In the genomic region with DNA sequence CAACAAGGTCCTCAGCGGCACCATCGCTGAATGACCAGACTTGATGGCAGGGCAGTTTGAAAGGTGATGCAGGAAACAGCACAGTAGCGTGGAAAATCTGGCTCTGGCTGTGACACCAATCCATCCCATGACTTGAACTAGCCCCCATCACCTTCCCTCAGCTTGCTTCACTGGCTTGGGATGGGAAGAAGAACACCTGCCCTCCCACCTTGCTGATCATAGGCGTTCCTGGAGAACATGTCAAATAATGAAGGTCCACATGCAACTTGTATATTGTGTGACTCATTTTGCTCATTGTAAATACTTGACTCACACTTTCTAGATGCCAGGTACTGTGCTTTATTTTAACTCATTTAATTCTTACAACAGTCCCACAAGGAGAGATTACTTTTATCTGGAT, we compare ENCODE assay signal across 25 cellular contexts.
DNase-seq lines count a peak whose midpoint lies in the region; ATAC-seq, FAIRE-seq and TF ChIP-seq lines count a peak whose summit lies in the region.
"Had no signal": no experiment of that assay in that cellular context is flagged by ENCODE, and none has a peak within 500 bp of the region (broad histone marks: within the 10 kb centered on the region; RNA-seq: fewer than 3 reads in every experiment).

No MANE protein-coding gene starts in this region.

- intact Hi-C loops in PC-3 (cut with micrococcal nuclease) (loop anchor here (5.0 to 10.0 kb wide), 3 partner anchors 53 to 850 kb away; no protein-coding TSS in a partner anchor), mucosa of descending colon (cut with DNase I, micrococcal nuclease) (loop anchor here in 1 of 2 donors (10.0 kb wide), 1 partner anchor 700 kb away; no protein-coding TSS in a partner anchor)

- H3K4me2 ChIP-seq in PC-3 (ENCODE audit: low read length) (peak overlapping the region; percentile 18), H1 (ENCODE audit: insufficient read depth in 1 of 2, low read depth in 2 of 2, low read length in 2 of 2) (no peak overlapping the region)

- H3K9ac ChIP-seq in PC-3 (ENCODE audit: low read length), result no peak overlapping the region
- H3K9ac ChIP-seq in H1 (replicated peaks in 1 of 4; ENCODE audit: extremely low read depth in 1 of 4, low read depth in 3 of 4, low read length in 3 of 4), result no peak overlapping the region

- H3K27ac ChIP-seq in PC-3 (ENCODE audit: low read length) (no peak overlapping the region), H1 (ENCODE audit: low read depth, low read length) (no peak overlapping the region)
- H3K27ac ChIP-seq: C4-2B, Peyer's patch, SJSA1 had no signal

- H4K20me1 ChIP-seq in PC-3 (ENCODE audit: low read length) (no peaks in the 10 kb centered on the region), H1 (replicated peaks in 1 of 2; ENCODE audit: control insufficient read depth in 1 of 2, insufficient read depth in 2 of 2, low read length in 2 of 2) (no peaks in the 10 kb centered on the region)

- H4K8ac ChIP-seq in H1 (ENCODE audit: extremely low read depth, insufficient read depth, low read length), result no peak overlapping the region; the same call in 1 of the 2 replicates

- no peaks in the 10 kb centered on the region for H3K9me3 ChIP-seq in PC-3 (ENCODE audit: low read length)
- peaks cover 0 to 7% of the 10 kb centered on the region in 2 experiments; a peak in 1 of 4 replicates for H3K9me3 ChIP-seq in H1 (ENCODE audit: insufficient read depth in 2 of 2, low read depth in 1 of 2, low read length in 1 of 2)
- no peaks in the 10 kb centered on the region for H3K9me3 ChIP-seq in mucosa of descending colon
- H3K9me3 ChIP-seq: Peyer's patch had no signal

- H3K4me3 ChIP-seq in PC-3 (ENCODE audit: low read length), result no peak overlapping the region
- H3K4me3 ChIP-seq in H1 (ENCODE audit: extremely low read depth in 1 of 4, insufficient read depth in 2 of 4, low read depth in 3 of 4, low read length in 4 of 4), result no peak overlapping the region
- H3K4me3 ChIP-seq in mucosa of descending colon, result no peak overlapping the region
- H3K4me3 ChIP-seq in H7 (ENCODE audit: insufficient read depth, low read depth, low read length), result no peak overlapping the region
- H3K4me3 ChIP-seq: Peyer's patch, SJSA1 had no signal

- H3K79me2 ChIP-seq in PC-3 (ENCODE audit: low read length) (no peaks in the 10 kb centered on the region), H1 (ENCODE audit: control insufficient read depth in 1 of 2, insufficient read depth in 2 of 2, low read length in 2 of 2) (no peaks in the 10 kb centered on the region)

- no peak overlapping the region for H2BK15ac ChIP-seq in H1 (ENCODE audit: low read length)

- H2BK20ac ChIP-seq in H1 (ENCODE audit: low read length), result 0 out of 2 replicates have a peak overlapping the region, but pooled peaks have one; percentile 35

- 0 out of 2 replicates have a peak, but pooled peaks cover 7% of the 10 kb centered on the region for H3K9me2 ChIP-seq in PC-3 (replicated peaks; ENCODE audit: low read length)

- H4K5ac ChIP-seq in H1 (ENCODE audit: insufficient read length, low read depth, low read length), result no peak overlapping the region

- ATAC-seq in PC-3 (peak; percentile 52), mucosa of descending colon (peak; percentile 25), HG02623 (IDR thresholded peaks at IDR 0.05; ENCODE audit: unreplicated experiment) (no peak)
- ATAC-seq: Right ventricle myocardium inferior had no signal

- H3F3A ChIP-seq in PC-3 (ENCODE audit: low read length, unreplicated experiment), result no peaks in the 10 kb centered on the region

- no peak overlapping the region for H2BK12ac ChIP-seq in H1 (ENCODE audit: low read depth, low read length)

- no peak overlapping the region for H2BK5ac ChIP-seq in H1 (ENCODE audit: low read depth, low read length)

- H3K4ac ChIP-seq in H1 (replicated peaks; ENCODE audit: insufficient read length, low read depth, low read length), result no peak overlapping the region

- no peak overlapping the region for H4K91ac ChIP-seq in H1 (replicated peaks; ENCODE audit: insufficient read length, low read length)

- H3K14ac ChIP-seq in H1 (ENCODE audit: insufficient read length), result no peak overlapping the region

- CTCF ChIA-PET in PC-3 (lab: Charles Lee), result no interaction called here
- CTCF ChIA-PET in H1 (lab: Charles Lee; ENCODE audit: partially characterized antibody), result interaction anchor here (0.9 to 1.8 kb wide), 3 partner anchors 13 to 64 kb away, joined by 3 to 5 read pairs (median 3); no protein-coding TSS in a partner anchor

- H2AFZ ChIP-seq in PC-3 (ENCODE audit: low read length), result no peak overlapping the region
- H2AFZ ChIP-seq in H1 (ENCODE audit: low read length), result no peak overlapping the region

- no peaks in the 10 kb centered on the region for H3K23me2 ChIP-seq in H1 (ENCODE audit: low read depth, low read length)

- no peak for FAIRE-seq in H1 (lab: Jason Lieb, UNC)
- FAIRE-seq: HTR-8/SVneo had no signal

- no peak overlapping the region for H3K23ac ChIP-seq in H1 (ENCODE audit: insufficient read length)

- no peak overlapping the region for H3K18ac ChIP-seq in H1 (ENCODE audit: extremely low read depth, low read length)

- no peak for TF ChIP-seq RAD21 in H1 (IDR thresholded peaks at IDR 0.05 in 1 of 2, conservative IDR thresholded peaks at IDR 0.05 in 1 of 2; ENCODE audit: low read depth in 2 of 2, low read length in 2 of 2)

- 91% methylated on average over 4 of the region's 4 CpGs; no CpG with 5 or more reads in 1 of the 2 experiments for WGBS in H1 (ENCODE audit: extremely low coverage in 1 of 2, insufficient coverage in 1 of 2, insufficient read length in 1 of 2, insufficient replicate concordance in 2 of 2, low coverage in 1 of 2, low lambda C conversion rate in 2 of 2, missing lambda C conversion rate in 1 of 2), 2 experiments

- H2AK5ac ChIP-seq in H1 (ENCODE audit: low read depth, low read length), result peak overlapping the region; percentile 77; the same call in 1 of the 2 replicates

- peaks cover 38% of the 10 kb centered on the region for H3K4me1 ChIP-seq in PC-3 (ENCODE audit: insufficient read depth, low read length)
- H3K4me1 ChIP-seq in H1 (replicated peaks in 1 of 4; ENCODE audit: control insufficient read depth in 3 of 4, insufficient read depth in 4 of 4, low read length in 3 of 4), result peaks cover 0 to 3% (median 0%) of the 10 kb centered on the region in 4 experiments; a peak in 2 of 7 replicates
- no peaks in the 10 kb centered on the region for H3K4me1 ChIP-seq in mucosa of descending colon (ENCODE audit: low read depth)
- H3K4me1 ChIP-seq: Peyer's patch, SJSA1 had no signal

- no peak for TF ChIP-seq POLR2A in H1 (IDR thresholded peaks at IDR 0.05; ENCODE audit: control extremely low read depth in 1 of 2, low read depth in 2 of 2, low read length in 2 of 2)

- TF ChIP-seq CTCF in PC-3 (conservative IDR thresholded peaks at IDR 0.05; ENCODE audit: low read depth, low read length) (no peak), H1 (IDR thresholded peaks at IDR 0.05; ENCODE audit: control extremely low read depth in 1 of 3, insufficient read depth in 1 of 3, low read depth in 1 of 3, low read length in 3 of 3) (no peak), mucosa of descending colon (IDR thresholded peaks at IDR 0.05) (no peak)

- H3K79me1 ChIP-seq in H1 (ENCODE audit: low read depth, low read length), result no peaks in the 10 kb centered on the region

- DNase-seq in A172 (ENCODE audit: low spot score), result peak; percentile 13
- peak; percentile 71 for DNase-seq in PC-3
- DNase-seq in H1 (ENCODE audit: low read depth in 1 of 2, low spot score in 2 of 2), result no peak
- DNase-seq in mucosa of descending colon, result no peak
- no peak for DNase-seq in H7
- DNase-seq in C1 segment of cervical spinal cord (lab: John Stamatoyannopoulos, UW), result no peak
- DNase-seq: 8988T; AML-193; CD8-positive, alpha-beta memory T cell; DMS79; HCEC 1CT; KG1; NCI-H1105; NCI-H146; NCI-H2029 treated with DMSO at 0.1 percent for 48 hours; NCI-H226; NCI-H510A treated with DMSO at 0.1 percent for 48 hours; NCI-H748 treated with DMSO at 0.1 percent for 48 hours; NK-92 treated with Interleukin-12 subunit alpha and Interleukin-12 subunit beta, amount 100 ng/mL, for 24 hours; Peyer's patch had no signal

- POLR2A ChIA-PET in PC-3 (lab: Charles Lee; ENCODE audit: unreplicated experiment), result no interaction called here
- POLR2A ChIA-PET in H1 (lab: Charles Lee; ENCODE audit: partially characterized antibody), result no interaction called here

- no peak overlapping the region for H3K56ac ChIP-seq in H1 (replicated peaks; ENCODE audit: insufficient read length, low read depth, low read length)

- peaks cover 7% of the 10 kb centered on the region for H3K27me3 ChIP-seq in PC-3 (ENCODE audit: low read length)
- no peaks in the 10 kb centered on the region; a peak in 1 of 7 replicates for H3K27me3 ChIP-seq in H1 (replicated peaks in 1 of 4; ENCODE audit: control insufficient read depth in 3 of 4, extremely low read depth in 1 of 4, insufficient read depth in 3 of 4, low read length in 3 of 4)
- H3K27me3 ChIP-seq in H7 (ENCODE audit: control insufficient read depth, insufficient read depth, low read length), result no peaks in the 10 kb centered on the region
- H3K27me3 ChIP-seq: Peyer's patch had no signal

- no peak for TF ChIP-seq EP300 in H1 (IDR thresholded peaks at IDR 0.05; ENCODE audit: borderline replicate concordance in 1 of 2, low read depth in 2 of 2, low read length in 2 of 2)

- BruUV-seq in PC-3 (replicated peaks; lab: Mats Ljungman, UMichigan), result no TSS peak

- H2BK120ac ChIP-seq in H1 (replicated peaks; ENCODE audit: low read depth, low read length), result no peak overlapping the region

- H3K36me3 ChIP-seq in PC-3 (ENCODE audit: low read depth, low read length) (no peaks in the 10 kb centered on the region), H1 (ENCODE audit: control insufficient read depth in 2 of 4, insufficient read depth in 4 of 4, low read length in 3 of 4) (no peaks in the 10 kb centered on the region), mucosa of descending colon (ENCODE audit: low read depth) (no peaks in the 10 kb centered on the region), H7 (replicated peaks; ENCODE audit: control insufficient read depth, insufficient read depth, low read length) (no peaks in the 10 kb centered on the region)
- H3K36me3 ChIP-seq: Peyer's patch, SJSA1 had no signal

TF ChIP-seq in H1, 55 proteins besides CTCF, POLR2A, EP300 and RAD21:
- TF ChIP-seq ZNF274 (IDR thresholded peaks at IDR 0.05; ENCODE audit: borderline replicate concordance, extremely low read depth, low read length) (no peak), EZH2 (IDR thresholded peaks at IDR 0.05; ENCODE audit: low read depth, low read length, severe bottlenecking) (no peak)
- TF ChIP-seq, protein P1, sequence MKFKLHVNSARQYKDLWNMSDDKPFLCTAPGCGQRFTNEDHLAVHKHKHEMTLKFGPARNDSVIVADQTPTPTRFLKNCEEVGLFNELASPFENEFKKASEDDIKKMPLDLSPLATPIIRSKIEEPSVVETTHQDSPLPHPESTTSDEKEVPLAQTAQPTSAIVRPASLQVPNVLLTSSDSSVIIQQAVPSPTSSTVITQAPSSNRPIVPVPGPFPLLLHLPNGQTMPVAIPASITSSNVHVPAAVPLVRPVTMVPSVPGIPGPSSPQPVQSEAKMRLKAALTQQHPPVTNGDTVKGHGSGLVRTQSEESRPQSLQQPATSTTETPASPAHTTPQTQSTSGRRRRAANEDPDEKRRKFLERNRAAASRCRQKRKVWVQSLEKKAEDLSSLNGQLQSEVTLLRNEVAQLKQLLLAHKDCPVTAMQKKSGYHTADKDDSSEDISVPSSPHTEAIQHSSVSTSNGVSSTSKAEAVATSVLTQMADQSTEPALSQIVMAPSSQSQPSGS (IDR thresholded peaks at IDR 0.05; ENCODE audit: low read length), result no peak

Comparison
In these comparisons a context has a peak if more than half of its experiments do, and no peak if none do; other contexts are left out.
1. DNase-seq: peak in A172 (single experiment) and PC-3 (single experiment); none in H1 (0 of 2), mucosa of descending colon (0 of 3), H7 (single experiment) and C1 segment of cervical spinal cord (0 of 14).